Comparison of ENCODE assay signal across 10 cellular contexts in the genomic region with DNA sequence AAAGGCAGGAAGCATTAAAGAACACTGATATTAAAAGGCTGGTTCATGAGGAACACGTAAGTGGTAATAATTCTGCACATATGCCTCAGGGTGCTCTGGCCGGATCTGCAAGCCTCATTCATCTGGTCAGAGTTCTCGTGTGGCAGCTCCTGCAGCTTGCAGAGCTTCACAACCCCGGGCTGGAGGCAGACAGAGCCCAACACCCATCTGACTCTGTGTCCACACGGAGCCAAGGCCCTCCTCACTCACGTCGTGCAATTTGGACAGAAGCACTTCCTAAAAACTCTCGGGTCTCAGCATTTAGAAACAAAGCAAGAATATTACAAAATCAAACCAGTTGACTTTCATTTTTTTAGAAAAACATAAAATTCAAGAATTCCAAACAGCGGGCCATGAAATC.
DNase-seq lines count a peak whose midpoint lies in the region; ATAC-seq and TF ChIP-seq lines count a peak whose summit lies in the region.
"Had no signal": no experiment of that assay in that cellular context is flagged by ENCODE, and none has a peak within 500 bp of the region (broad histone marks: within the 10 kb centered on the region; RNA-seq: fewer than 3 reads in every experiment).

No MANE protein-coding gene starts in this region.

- H3K4me1 Mint-ChIP-seq in activated CD8-positive, alpha-beta T cell treated with anti-CD3 and anti-CD28 coated beads, Interleukin-2, amount 10 ng/mL, durations not matched to agents 7 days and 5 days (ENCODE audit: low read depth), result no peaks in the 10 kb centered on the region

- H3K9me3 ChIP-seq in mammary epithelial cell (replicated peaks; ENCODE audit: insufficient read depth, low read length) (no peaks in the 10 kb centered on the region), right cardiac atrium (ENCODE audit: control insufficient read depth, low read length) (no peaks in the 10 kb centered on the region)

- no peak overlapping the region for H3K27ac Mint-ChIP-seq in activated CD8-positive, alpha-beta T cell treated with anti-CD3 and anti-CD28 coated beads, Interleukin-2, amount 10 ng/mL, durations not matched to agents 7 days and 5 days
- H3K27ac Mint-ChIP-seq: activated T-cell treated with anti-CD3 and anti-CD28 coated beads, Interleukin-2, amount 50 U/mL, for 72 hours had no signal

- no peaks in the 10 kb centered on the region for H3K36me3 ChIP-seq in mammary epithelial cell (ENCODE audit: insufficient read depth, low read length)

- POLR2A ChIA-PET in activated CD8-positive, alpha-beta T cell treated with anti-CD3 and anti-CD28 coated beads, Interleukin-2, amount 10 ng/mL, durations not matched to agents 7 days and 5 days (lab: Charles Lee), result no interaction called here

- intact Hi-C loops in mammary epithelial cell (cut with micrococcal nuclease), result no loop called here
- intact Hi-C loops in right cardiac atrium (cut with DNase I), result no loop called here

- no peak overlapping the region for H3K9ac ChIP-seq in mammary epithelial cell (ENCODE audit: insufficient read depth, low read length)

- no TSS peak for BruUV-seq in mammary epithelial cell (replicated peaks; lab: Mats Ljungman, UMichigan)

- H3K36me3 Mint-ChIP-seq in activated CD8-positive, alpha-beta T cell treated with anti-CD3 and anti-CD28 coated beads, Interleukin-2, amount 10 ng/mL, durations not matched to agents 7 days and 5 days (ENCODE audit: low read depth), result no peaks in the 10 kb centered on the region

- WGBS in mammary epithelial cell (ENCODE audit: low coverage, missing lambda C conversion rate), result 12% methylated on average over 9 of the region's 9 CpGs
- WGBS in right cardiac atrium, result 14% methylated on average over 9 of the region's 9 CpGs

- peak overlapping the region; percentile 46 for H2AFZ ChIP-seq in mammary epithelial cell (ENCODE audit: low read depth, low read length)

- H3K9me3 Mint-ChIP-seq in activated CD8-positive, alpha-beta T cell treated with anti-CD3 and anti-CD28 coated beads, Interleukin-2, amount 10 ng/mL, durations not matched to agents 7 days and 5 days (ENCODE audit: insufficient read depth), result no peaks in the 10 kb centered on the region
- H3K9me3 Mint-ChIP-seq: activated T-cell treated with anti-CD3 and anti-CD28 coated beads, Interleukin-2, amount 50 U/mL, for 72 hours had no signal

- H3K4me3 Mint-ChIP-seq in activated CD8-positive, alpha-beta T cell treated with anti-CD3 and anti-CD28 coated beads, Interleukin-2, amount 10 ng/mL, durations not matched to agents 7 days and 5 days, result no peak overlapping the region
- H3K4me3 Mint-ChIP-seq: activated T-cell treated with anti-CD3 and anti-CD28 coated beads, Interleukin-2, amount 50 U/mL, for 72 hours had no signal

- in situ Hi-C loops in mammary epithelial cell (cut with MboI; ENCODE audit: low sequenced_read_pairs in 2 of 2), result no loop called here

- DNase-seq in HCEC 1CT (peak; percentile 44), mammary epithelial cell (peak; percentile 38), right cardiac atrium (peak; percentile 81 to 91 (median 90)), stromal cell of bone marrow (ENCODE audit: low read depth) (peak; percentile 92), 8988T (no peak)
- no peak for DNase-seq in activated CD8-positive, alpha-beta memory T cell treated with anti-CD3 and anti-CD28 coated beads for 24 hours
- DNase-seq in activated CD8-positive, alpha-beta T cell treated with anti-CD3 and anti-CD28 coated beads, Interleukin-2, amount 10 ng/mL, durations not matched to agents 7 days and 5 days, result no peak
- DNase-seq: activated T-cell treated with anti-CD3 and anti-CD28 coated beads, Interleukin-2, amount 50 U/mL, for 72 hours; DMS153 had no signal

- H3K4me3 ChIP-seq in mammary epithelial cell (replicated peaks in 1 of 3; ENCODE audit: insufficient read depth in 1 of 3, low read depth in 2 of 3, low read length in 3 of 3), result no peak overlapping the region
- H3K4me3 ChIP-seq in right cardiac atrium (ENCODE audit: low read length), result no peak overlapping the region

- CTCF ChIA-PET in mammary epithelial cell (lab: Charles Lee; ENCODE audit: low non-redundant PET), result no interaction called here
- CTCF ChIA-PET in activated CD8-positive, alpha-beta T cell treated with anti-CD3 and anti-CD28 coated beads, Interleukin-2, amount 10 ng/mL, durations not matched to agents 7 days and 5 days (lab: Charles Lee), result no interaction called here

- H3K27ac ChIP-seq in mammary epithelial cell (ENCODE audit: insufficient read depth, low read depth, low read length) (peak overlapping the region; percentile 19), right cardiac atrium (ENCODE audit: low read length) (peak overlapping the region; percentile 4)

- H3K27me3 ChIP-seq in mammary epithelial cell (ENCODE audit: insufficient read depth, low read length) (no peaks in the 10 kb centered on the region), right cardiac atrium (ENCODE audit: control insufficient read depth, insufficient read depth) (no peaks in the 10 kb centered on the region)

- H3K4me2 ChIP-seq in mammary epithelial cell (ENCODE audit: insufficient read depth, low read depth, low read length), result peak overlapping the region; percentile 59

- no peaks in the 10 kb centered on the region for H3K27me3 Mint-ChIP-seq in activated CD8-positive, alpha-beta T cell treated with anti-CD3 and anti-CD28 coated beads, Interleukin-2, amount 10 ng/mL, durations not matched to agents 7 days and 5 days (ENCODE audit: low read depth)

- dilution Hi-C loops in mammary epithelial cell (cut with HindIII; ENCODE audit: low sequenced_read_pairs), result no loop called here

- ATAC-seq in right cardiac atrium, result peak; percentile 78 to 79
- ATAC-seq in activated CD8-positive, alpha-beta T cell treated with anti-CD3 and anti-CD28 coated beads, Interleukin-2, amount 10 ng/mL, durations not matched to agents 7 days and 5 days, result no peak
- ATAC-seq in HG03457 (IDR thresholded peaks at IDR 0.05; ENCODE audit: unreplicated experiment), result no peak
- ATAC-seq: activated T-cell treated with anti-CD3 and anti-CD28 coated beads, Interleukin-2, amount 50 U/mL, for 72 hours had no signal

- no peaks in the 10 kb centered on the region for H4K20me1 ChIP-seq in mammary epithelial cell (ENCODE audit: insufficient read depth, low read length)

- H3K4me1 ChIP-seq in mammary epithelial cell (ENCODE audit: insufficient read depth, low read length) (peaks cover 43% of the 10 kb centered on the region), right cardiac atrium (ENCODE audit: control insufficient read depth, insufficient read depth, low read length) (peaks cover 20% of the 10 kb centered on the region)

- H3K79me2 ChIP-seq in mammary epithelial cell (ENCODE audit: insufficient read depth, low read length), result peaks cover 3% of the 10 kb centered on the region

- no peak for TF ChIP-seq CTCF in mammary epithelial cell (conservative IDR thresholded peaks at IDR 0.05 in 1 of 2, IDR thresholded peaks at IDR 0.05 in 1 of 2; ENCODE audit: extremely low read depth in 1 of 2, insufficient read depth in 1 of 2, low read depth in 1 of 2, low read length in 2 of 2)

Comparison
In these comparisons a context has a peak if more than half of its experiments do, and no peak if none do; other contexts are left out.
1. DNase-seq: peak in HCEC 1CT (single experiment), mammary epithelial cell (single experiment), right cardiac atrium (3 of 3) and stromal cell of bone marrow (single experiment); none in 8988T (single experiment), activated CD8-positive, alpha-beta memory T cell treated with anti-CD3 and anti-CD28 coated beads for 24 hours (single experiment) and activated CD8-positive, alpha-beta T cell treated with anti-CD3 and anti-CD28 coated beads, Interleukin-2, amount 10 ng/mL, durations not matched to agents 7 days and 5 days (single experiment).
2. ATAC-seq: peak in right cardiac atrium (2 of 2); none in activated CD8-positive, alpha-beta T cell treated with anti-CD3 and anti-CD28 coated beads, Interleukin-2, amount 10 ng/mL, durations not matched to agents 7 days and 5 days (single experiment) and HG03457 (single experiment).